Comparison of ENCODE assay signal across 1 cellular context in genomic region chr12:57518920-57519757, GRCh38.
A peak's percentile ranks its signal among the peaks of the same experiment; 100 is the strongest.
TF ChIP-seq lines count a peak whose summit lies in the region.

No MANE protein-coding gene starts in this region.

TF ChIP-seq in HEK293, 187 proteins besides CTCF, POLR2A, EP300 and RAD21 (continued from another document and continues in another):
- no peak for TF ChIP-seq ZNF596 (tag by site-specific recombination; IDR thresholded peaks at IDR 0.05)
- TF ChIP-seq ZNF366 (tag by site-specific recombination; conservative IDR thresholded peaks at IDR 0.05): no peak
- TF ChIP-seq ZNF274 (IDR thresholded peaks at IDR 0.05; ENCODE audit: low read length): no peak
- no peak for TF ChIP-seq ZNF274 (tag by site-specific recombination; IDR thresholded peaks at IDR 0.05; ENCODE audit: borderline replicate concordance)
- no peak for TF ChIP-seq PRDM10 (tag by site-specific recombination; IDR thresholded peaks at IDR 0.05)
- no peak for TF ChIP-seq ZNF433 (tag by site-specific recombination; IDR thresholded peaks at IDR 0.05; ENCODE audit: low read depth)
- TF ChIP-seq SETDB1 (IDR thresholded peaks at IDR 0.05; ENCODE audit: insufficient read length, low read length): no peak
- peak; percentile 14; the same call in 1 of the 2 replicates for TF ChIP-seq ZSCAN30 (tag by site-specific recombination; IDR thresholded peaks at IDR 0.05)
- no peak for TF ChIP-seq ZNF692 (tag by site-specific recombination; IDR thresholded peaks at IDR 0.05)
- TF ChIP-seq ZNF843 (tag by site-specific recombination; IDR thresholded peaks at IDR 0.05): no peak
- TF ChIP-seq ZNF404 (tag by site-specific recombination; IDR thresholded peaks at IDR 0.05): no peak
- TF ChIP-seq ZNF580 (tag by site-specific recombination; IDR thresholded peaks at IDR 0.05): no peak
- no peak for TF ChIP-seq KLF7 (tag by site-specific recombination; IDR thresholded peaks at IDR 0.05; ENCODE audit: borderline replicate concordance)
- TF ChIP-seq ZNF747 (tag by site-specific recombination; IDR thresholded peaks at IDR 0.05): no peak
- TF ChIP-seq ZBTB6 (tag by site-specific recombination; IDR thresholded peaks at IDR 0.05): no peak
- TF ChIP-seq ZNF169 (tag by site-specific recombination; IDR thresholded peaks at IDR 0.05): no peak
- TF ChIP-seq ZNF704 (tag by site-specific recombination; IDR thresholded peaks at IDR 0.05): no peak
- TF ChIP-seq ZNF423 (tag by site-specific recombination; IDR thresholded peaks at IDR 0.05): peak; percentile 58; the same call in 1 of the 2 replicates
- no peak for TF ChIP-seq REST (tag by site-specific recombination; IDR thresholded peaks at IDR 0.05)
- TF ChIP-seq ZNF426 (tag by site-specific recombination; IDR thresholded peaks at IDR 0.05): no peak
- no peak for TF ChIP-seq MEIS1 (CRISPR knock-in tag; IDR thresholded peaks at IDR 0.05; ENCODE audit: borderline replicate concordance)
- no peak for TF ChIP-seq ZNF639 (tag by site-specific recombination; IDR thresholded peaks at IDR 0.05)
- TF ChIP-seq ZNF311 (tag by site-specific recombination; IDR thresholded peaks at IDR 0.05; ENCODE audit: borderline replicate concordance): no peak
- TF ChIP-seq ZNF518A (tag by site-specific recombination; conservative IDR thresholded peaks at IDR 0.05; ENCODE audit: low read depth): no peak
- no peak for TF ChIP-seq ZNF654 (tag by site-specific recombination; IDR thresholded peaks at IDR 0.05; ENCODE audit: low read depth)
- TF ChIP-seq PRDM6 (tag by site-specific recombination; IDR thresholded peaks at IDR 0.05): no peak; the same call in 1 of the 2 replicates
- no peak for TF ChIP-seq ZFP37 (tag by site-specific recombination; IDR thresholded peaks at IDR 0.05)
- TF ChIP-seq GLIS1 (tag by site-specific recombination; IDR thresholded peaks at IDR 0.05): peak; percentile 74
- TF ChIP-seq HOXA7 (CRISPR knock-in tag; IDR thresholded peaks at IDR 0.05; ENCODE audit: borderline replicate concordance): no peak
- no peak for TF ChIP-seq SCRT1 (tag by site-specific recombination; IDR thresholded peaks at IDR 0.05; ENCODE audit: borderline replicate concordance)
- TF ChIP-seq INSM2 (tag by site-specific recombination; IDR thresholded peaks at IDR 0.05): no peak
- TF ChIP-seq ZNF785 (tag by site-specific recombination; IDR thresholded peaks at IDR 0.05): no peak
- 0 out of 2 replicates have a peak, but pooled peaks have one; percentile 9 for TF ChIP-seq ZNF660 (tag by site-specific recombination; IDR thresholded peaks at IDR 0.05)
- no peak for TF ChIP-seq ZNF792 (tag by site-specific recombination; IDR thresholded peaks at IDR 0.05)
- no peak for TF ChIP-seq ZNF214 (tag by site-specific recombination; IDR thresholded peaks at IDR 0.05; ENCODE audit: borderline replicate concordance)
- no peak for TF ChIP-seq ZBTB21 (tag by site-specific recombination; IDR thresholded peaks at IDR 0.05)
